1 cellular context compared by ENCODE assay signal in genomic region chr12:89669197-89669596, GRCh38.
TF ChIP-seq lines count a peak whose summit lies in the region.

No MANE protein-coding gene starts in this region.

TF ChIP-seq in GM12878, 131 proteins besides CTCF, POLR2A, EP300 and RAD21 (continued from another document):
- TF ChIP-seq PBX3 (IDR thresholded peaks at IDR 0.05; ENCODE audit: insufficient replicate concordance, low read depth, low read length) (no peak), SIX5 (IDR thresholded peaks at IDR 0.05; ENCODE audit: low read depth, low read length, severe bottlenecking) (no peak), GABPA (IDR thresholded peaks at IDR 0.05; ENCODE audit: low read depth) (no peak), SRF (IDR thresholded peaks at IDR 0.05; ENCODE audit: low read depth in 2 of 2, low read length in 2 of 2) (no peak)
TF ChIP-seq in GM12878: peak in this region for 0.
